13 cellular contexts compared by ENCODE assay signal in the genomic region with DNA sequence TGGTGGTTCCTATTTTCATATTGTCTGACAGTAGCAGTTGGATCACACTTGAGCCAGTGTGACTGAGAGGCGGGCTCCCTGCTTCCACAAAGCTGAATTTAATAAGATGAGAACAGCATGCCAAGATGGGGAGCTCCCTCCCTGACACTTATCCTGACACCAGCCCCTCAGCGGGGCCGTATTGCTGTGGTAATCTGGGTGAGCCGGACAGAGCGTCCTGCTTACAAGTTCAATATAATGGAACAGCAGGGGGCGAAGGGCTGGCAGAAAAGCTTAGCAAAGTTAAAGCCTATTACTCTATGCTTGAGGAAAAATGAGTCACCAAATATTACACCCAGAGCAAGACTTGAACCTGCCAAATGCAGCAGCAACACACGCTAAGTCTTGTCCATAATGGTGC.
DNase-seq lines count a peak whose midpoint lies in the region; TF ChIP-seq lines count a peak whose summit lies in the region.
"Had no signal": no experiment of that assay in that cellular context is flagged by ENCODE, and none has a peak within 500 bp of the region (broad histone marks: within the 10 kb centered on the region; RNA-seq: fewer than 3 reads in every experiment).

No MANE protein-coding gene starts in this region.

- 0 out of 2 replicates have a peak, but pooled peaks have one; percentile 14 for TF ChIP-seq CTCF in AG04450 (IDR thresholded peaks at IDR 0.05; ENCODE audit: low read depth, low read length)
- TF ChIP-seq CTCF in mammary epithelial cell (conservative IDR thresholded peaks at IDR 0.05 in 1 of 2, IDR thresholded peaks at IDR 0.05 in 1 of 2; ENCODE audit: extremely low read depth in 1 of 2, insufficient read depth in 1 of 2, low read depth in 1 of 2, low read length in 2 of 2), result no peak
- no peak for TF ChIP-seq CTCF in colonic mucosa (IDR thresholded peaks at IDR 0.05)

- H3K4me3 ChIP-seq in AG04450 (ENCODE audit: low read depth, low read length) (no peak overlapping the region), HUES48 (ENCODE audit: low read depth, low read length) (no peak overlapping the region; the same call in 1 of the 2 replicates), mammary epithelial cell (replicated peaks in 1 of 3; ENCODE audit: insufficient read depth in 1 of 3, low read depth in 2 of 3, low read length in 3 of 3) (no peak overlapping the region), colonic mucosa (no peak overlapping the region)
- H3K4me3 ChIP-seq: uterus had no signal

- in situ Hi-C loops in mammary epithelial cell (cut with MboI; ENCODE audit: low sequenced_read_pairs in 2 of 2), result loop anchor here in 1 of 2 donors (25.0 kb wide), 1 partner anchor 365 kb away; a partner anchor contains a TSS

- no peaks in the 10 kb centered on the region for H3K9me3 ChIP-seq in AG04450 (ENCODE audit: control insufficient read depth, insufficient read depth, low read length)
- no peaks in the 10 kb centered on the region for H3K9me3 ChIP-seq in HUES48 (ENCODE audit: control insufficient read depth, insufficient read depth, low read length)
- no peaks in the 10 kb centered on the region for H3K9me3 ChIP-seq in mammary epithelial cell (replicated peaks; ENCODE audit: insufficient read depth, low read length)
- H3K9me3 ChIP-seq in colonic mucosa, result no peaks in the 10 kb centered on the region
- H3K9me3 ChIP-seq: uterus had no signal

- H4K20me1 ChIP-seq in mammary epithelial cell (ENCODE audit: insufficient read depth, low read length), result no peaks in the 10 kb centered on the region

- no TSS peak for BruUV-seq in mammary epithelial cell (replicated peaks; lab: Mats Ljungman, UMichigan)

- DNase-seq in AG04450 (ENCODE audit: low read depth, low spot score) (no peak), mammary epithelial cell (peak; percentile 1), iPS-NIHi11 (ENCODE audit: low spot score) (peak; percentile 65), SKM-1 treated with dmso at 0.1 percent for 144 hours (lab: John Stamatoyannopoulos, UW; ENCODE audit: unreplicated experiment) (no peak), NCI-H2227 (lab: John Stamatoyannopoulos, UW; ENCODE audit: unreplicated experiment) (no peak), colonic mucosa (no peak)
- no peak for DNase-seq in activated CD4-positive, CD25-positive, alpha-beta regulatory T cell treated with anti-CD3 and anti-CD28 coated beads, Interleukin-2, amount 50 U/mL, for 72 hours
- DNase-seq: activated T-cell treated with anti-CD3 and anti-CD28 coated beads, Interleukin-2, amount 50 U/mL, for 1 hour; naive B cell; NCI-H1105 treated with DMSO at 0.1 percent for 48 hours; T-cell had no signal

- H3K27ac ChIP-seq in AG04450 (ENCODE audit: low read depth, low read length) (no peak overlapping the region), HUES48 (ENCODE audit: low read depth, low read length) (peak overlapping the region; percentile 44), mammary epithelial cell (ENCODE audit: insufficient read depth, low read depth, low read length) (no peak overlapping the region), colonic mucosa (no peak overlapping the region)
- H3K27ac ChIP-seq: uterus had no signal

- H3K4me2 ChIP-seq in mammary epithelial cell (ENCODE audit: insufficient read depth, low read depth, low read length), result no peak overlapping the region

- 53% methylated on average over 7 of the region's 7 CpGs for WGBS in mammary epithelial cell (ENCODE audit: low coverage, missing lambda C conversion rate)

- H3K4me1 ChIP-seq in HUES48 (ENCODE audit: control insufficient read depth, insufficient read depth, low read length) (peaks cover 61% of the 10 kb centered on the region), mammary epithelial cell (ENCODE audit: insufficient read depth, low read length) (no peaks in the 10 kb centered on the region), colonic mucosa (no peaks in the 10 kb centered on the region)
- H3K4me1 ChIP-seq: uterus had no signal

- dilution Hi-C loops in mammary epithelial cell (cut with HindIII; ENCODE audit: low sequenced_read_pairs), result no loop called here

- POLR2A ChIA-PET in AG04450 (lab: Yijun Ruan, JAX), result no interaction called here

- intact Hi-C loops in mammary epithelial cell (cut with micrococcal nuclease) (no loop called here), colonic mucosa (cut with DNase I) (no loop called here)

- H3K27me3 ChIP-seq in AG04450 (ENCODE audit: control insufficient read depth, insufficient read depth, low read length) (no peaks in the 10 kb centered on the region), HUES48 (ENCODE audit: control insufficient read depth, insufficient read depth, low read length) (0 out of 2 replicates have a peak, but pooled peaks cover 4% of the 10 kb centered on the region), mammary epithelial cell (ENCODE audit: insufficient read depth, low read length) (no peaks in the 10 kb centered on the region), colonic mucosa (no peaks in the 10 kb centered on the region)
- H3K27me3 ChIP-seq: uterus had no signal

- H3K9ac ChIP-seq in HUES48 (ENCODE audit: low read depth, low read length) (no peak overlapping the region), mammary epithelial cell (ENCODE audit: insufficient read depth, low read length) (no peak overlapping the region), colonic mucosa (ENCODE audit: low read depth in 2 of 2, low read length in 2 of 2) (no peak overlapping the region)

- no peaks in the 10 kb centered on the region for H3K79me2 ChIP-seq in mammary epithelial cell (ENCODE audit: insufficient read depth, low read length)

- H3K36me3 ChIP-seq in HUES48 (ENCODE audit: control insufficient read depth, insufficient read depth, low read length) (no peaks in the 10 kb centered on the region), mammary epithelial cell (ENCODE audit: insufficient read depth, low read length) (no peaks in the 10 kb centered on the region), colonic mucosa (no peaks in the 10 kb centered on the region)
- H3K36me3 ChIP-seq: uterus had no signal

- H2AFZ ChIP-seq in mammary epithelial cell (ENCODE audit: low read depth, low read length), result no peak overlapping the region

- CTCF ChIA-PET in AG04450 (lab: Charles Lee), result interaction anchor here (1.3 kb wide), 1 partner anchor 209 kb away, joined by 3 read pairs; no protein-coding TSS in a partner anchor
- CTCF ChIA-PET in mammary epithelial cell (lab: Charles Lee; ENCODE audit: low non-redundant PET), result interaction anchor here (0.7 kb wide), 1 partner anchor 966 kb away, joined by 7 read pairs; no protein-coding TSS in a partner anchor

Comparison
In these comparisons a context has a peak if more than half of its experiments do, and no peak if none do; other contexts are left out.
1. DNase-seq: peak in mammary epithelial cell (single experiment) and iPS-NIHi11 (single experiment); none in AG04450 (single experiment), SKM-1 treated with dmso at 0.1 percent for 144 hours (single experiment), NCI-H2227 (single experiment), colonic mucosa (single experiment) and activated CD4-positive, CD25-positive, alpha-beta regulatory T cell treated with anti-CD3 and anti-CD28 coated beads, Interleukin-2, amount 50 U/mL, for 72 hours (single experiment).